Comparison of ENCODE assay signal across 25 cellular contexts in the genomic region with DNA sequence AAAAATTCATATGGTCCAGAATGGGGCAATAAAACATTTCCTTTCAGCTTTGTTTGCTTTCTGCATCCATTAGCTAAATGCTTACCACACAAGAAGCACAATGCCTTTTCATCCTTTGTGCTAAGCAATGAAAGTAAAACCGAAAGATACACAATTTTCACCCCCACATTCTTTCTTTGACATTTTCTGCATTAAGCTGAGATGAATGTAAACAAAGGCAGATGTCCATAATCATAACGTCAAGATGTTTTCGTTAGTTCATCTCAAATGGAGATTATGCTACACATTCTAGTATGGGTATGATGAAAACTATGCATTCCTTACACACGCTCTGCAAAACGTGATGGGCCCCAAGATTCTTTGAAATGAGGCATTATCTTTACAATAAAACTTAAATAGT.
DNase-seq lines count a peak whose midpoint lies in the region; ATAC-seq, FAIRE-seq and TF ChIP-seq lines count a peak whose summit lies in the region.
"Had no signal": no experiment of that assay in that cellular context is flagged by ENCODE, and none has a peak within 500 bp of the region (broad histone marks: within the 10 kb centered on the region; RNA-seq: fewer than 3 reads in every experiment).

No MANE protein-coding gene starts in this region.

- H3K9ac ChIP-seq in HepG2 (ENCODE audit: insufficient read depth, low read depth, low read length), result no peak overlapping the region

- H3K9me3 ChIP-seq in HepG2 (ENCODE audit: low read length), result no peaks in the 10 kb centered on the region
- H3K9me3 ChIP-seq: ascending aorta, tibial nerve had no signal

- POLR2A ChIA-PET in HepG2 (lab: Yijun Ruan, JAX), result no interaction called here

- no peak for FAIRE-seq in HepG2 (lab: Jason Lieb, UNC)
- FAIRE-seq: GM12891, GM19239 had no signal

- DNase-seq in DMS53 treated with DMSO at 0.1 percent for 48 hours (lab: John Stamatoyannopoulos, UW; ENCODE audit: unreplicated experiment), result peak; percentile 16
- DNase-seq in NCI-H1417 (lab: John Stamatoyannopoulos, UW), result peak in 2 of 3 experiments; percentile 27 to 76
- peak; percentile 94 for DNase-seq in SHP77 treated with DMSO at 0.1 percent for 48 hours (lab: John Stamatoyannopoulos, UW)
- DNase-seq in iris pigment epithelial cell (ENCODE audit: low read depth), result peak; percentile 34
- no peak for DNase-seq in HepG2 (ENCODE audit: low spot score)
- no peak for DNase-seq in OCI-M1 (lab: John Stamatoyannopoulos, UW)
- no peak for DNase-seq in cortex of kidney (lab: John Stamatoyannopoulos, UW)
- DNase-seq: activated CD8-positive, alpha-beta memory T cell treated with anti-CD3 and anti-CD28 coated beads, Interleukin-2, amount 50 U/mL, for 4 hours; CD8-positive, alpha-beta memory T cell; cerebellar nuclear complex; naive B cell; NCI-H1436; NCI-H446; right cardiac atrium; RPMI8226; stimulated activated naive CD8-positive, alpha-beta T cell treated with anti-CD3 and anti-CD28 coated beads, Interleukin-15, amount 100 ng/mL, for 72 hours; WERI-Rb-1 had no signal

- no peak overlapping the region for H3K4me2 ChIP-seq in HepG2 (ENCODE audit: low read depth, low read length)

- no peak overlapping the region for H3K4me3 ChIP-seq in HepG2 (replicated peaks in 1 of 3; ENCODE audit: insufficient read depth in 1 of 3, low read depth in 2 of 3, low read length in 3 of 3)
- H3K4me3 ChIP-seq: ascending aorta, tibial nerve had no signal

- TF ChIP-seq RAD21 in HepG2 (CRISPR knock-in tag; IDR thresholded peaks at IDR 0.05), result no peak

- H2AFZ ChIP-seq in HepG2 (ENCODE audit: low read length), result no peak overlapping the region

- no peaks in the 10 kb centered on the region for H3K27me3 ChIP-seq in HepG2 (ENCODE audit: control insufficient read depth in 1 of 2, insufficient read depth in 2 of 2, low read length in 2 of 2)
- H3K27me3 ChIP-seq: ascending aorta, tibial nerve had no signal

- no peak overlapping the region for H3K27ac ChIP-seq in HepG2 (ENCODE audit: extremely low read length, insufficient read depth, low read length)
- H3K27ac ChIP-seq: ascending aorta, tibial nerve, WERI-Rb-1 had no signal

- no TSS peak for BruUV-seq in HepG2 (replicated peaks; lab: Mats Ljungman, UMichigan)

- CTCF ChIA-PET in HepG2 (lab: Yijun Ruan, JAX; ENCODE audit: low intra/inter-chr PET ratio, low total read pairs), result no interaction called here

- no peaks in the 10 kb centered on the region for H3K36me3 ChIP-seq in HepG2 (replicated peaks in 1 of 2; ENCODE audit: control insufficient read depth in 1 of 2, insufficient read depth in 2 of 2, low read length in 2 of 2)
- H3K36me3 ChIP-seq: ascending aorta, tibial nerve, WERI-Rb-1 had no signal

- ATAC-seq in HepG2 (no peak), HG03354 (IDR thresholded peaks at IDR 0.05; ENCODE audit: poor library complexity, severe bottlenecking, unreplicated experiment) (no peak)
- ATAC-seq: activated naive CD4-positive, alpha-beta T cell treated with anti-CD3 and anti-CD28 coated beads, Interleukin-2, amount 50 U/mL, for 72 hours; activated T-helper 17 cell treated with anti-CD3 and anti-CD28 coated beads, Interleukin-2, amount 50 U/mL, for 72 hours; right cardiac atrium; SK-N-SH treated with all-trans-retinoic acid at 6 μM for 48 hours; stimulated activated naive CD8-positive, alpha-beta T cell treated with anti-CD3 and anti-CD28 coated beads, Interleukin-15, amount 100 ng/mL, for 72 hours had no signal

- TF ChIP-seq POLR2A in HepG2 (IDR thresholded peaks at IDR 0.05; ENCODE audit: insufficient read depth in 1 of 2, low read depth in 2 of 2, low read length in 2 of 2), result no peak

- no peaks in the 10 kb centered on the region for H3K79me2 ChIP-seq in HepG2 (ENCODE audit: insufficient read depth, low read length)

- intact Hi-C loops in HepG2 (cut with micrococcal nuclease; ENCODE audit: unreplicated experiment), result no loop called here

- H4K20me1 ChIP-seq in HepG2 (ENCODE audit: insufficient read depth, low read length), result no peaks in the 10 kb centered on the region

- TF ChIP-seq EP300 in HepG2 (IDR thresholded peaks at IDR 0.05; ENCODE audit: low read depth in 2 of 2, low read length in 2 of 2) (no peak), HepG2 (CRISPR knock-in tag; IDR thresholded peaks at IDR 0.05; ENCODE audit: borderline replicate concordance) (no peak)

- H3K4me1 ChIP-seq in HepG2 (ENCODE audit: insufficient read depth, low read length), result no peaks in the 10 kb centered on the region
- H3K4me1 ChIP-seq: ascending aorta, tibial nerve had no signal

- no peak for TF ChIP-seq CTCF in HepG2 (CRISPR knock-in tag; IDR thresholded peaks at IDR 0.05)

- in situ Hi-C loops in HepG2 (cut with HindIII; ENCODE audit: extremely low pct_ligation_motif_present, low pct_unique_long_range_greater_than_20kb), result no loop called here

- 3% methylated on average over 5 of the region's 5 CpGs for WGBS in HepG2 (ENCODE audit: low lambda C conversion rate)

TF ChIP-seq in HepG2, 621 proteins besides CTCF, POLR2A, EP300 and RAD21:
- no peak for TF ChIP-seq ZZZ3 (CRISPR knock-in tag; IDR thresholded peaks at IDR 0.05; ENCODE audit: borderline replicate concordance)
- no peak for TF ChIP-seq EZH2 (conservative IDR thresholded peaks at IDR 0.05; ENCODE audit: low read depth, low read length)
- TF ChIP-seq AHR (CRISPR knock-in tag; IDR thresholded peaks at IDR 0.05), result no peak
- TF ChIP-seq ZNF615 (CRISPR knock-in tag; IDR thresholded peaks at IDR 0.05; ENCODE audit: borderline replicate concordance), result no peak
- no peak for TF ChIP-seq ARNT2 (CRISPR knock-in tag; IDR thresholded peaks at IDR 0.05; ENCODE audit: low read depth)
- no peak for TF ChIP-seq XBP1 (CRISPR knock-in tag; IDR thresholded peaks at IDR 0.05)
- TF ChIP-seq ZNF24 (IDR thresholded peaks at IDR 0.05), result no peak
- TF ChIP-seq ZFX (CRISPR knock-in tag; IDR thresholded peaks at IDR 0.05; ENCODE audit: low read depth), result no peak
- no peak for TF ChIP-seq CERS6 (CRISPR knock-in tag; IDR thresholded peaks at IDR 0.05)
- no peak for TF ChIP-seq GATAD1 (CRISPR knock-in tag; IDR thresholded peaks at IDR 0.05)
- TF ChIP-seq, protein P1, sequence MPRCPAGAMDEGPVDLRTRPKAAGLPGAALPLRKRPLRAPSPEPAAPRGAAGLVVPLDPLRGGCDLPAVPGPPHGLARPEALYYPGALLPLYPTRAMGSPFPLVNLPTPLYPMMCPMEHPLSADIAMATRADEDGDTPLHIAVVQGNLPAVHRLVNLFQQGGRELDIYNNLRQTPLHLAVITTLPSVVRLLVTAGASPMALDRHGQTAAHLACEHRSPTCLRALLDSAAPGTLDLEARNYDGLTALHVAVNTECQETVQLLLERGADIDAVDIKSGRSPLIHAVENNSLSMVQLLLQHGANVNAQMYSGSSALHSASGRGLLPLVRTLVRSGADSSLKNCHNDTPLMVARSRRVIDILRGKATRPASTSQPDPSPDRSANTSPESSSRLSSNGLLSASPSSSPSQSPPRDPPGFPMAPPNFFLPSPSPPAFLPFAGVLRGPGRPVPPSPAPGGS (CRISPR knock-in tag; IDR thresholded peaks at IDR 0.05), result no peak
- no peak for TF ChIP-seq ZBTB1 (CRISPR knock-in tag; IDR thresholded peaks at IDR 0.05; ENCODE audit: borderline replicate concordance)
- no peak for TF ChIP-seq TGIF2 (CRISPR knock-in tag; IDR thresholded peaks at IDR 0.05)
- no peak for TF ChIP-seq NFE2L2 (IDR thresholded peaks at IDR 0.05; ENCODE audit: low read length)
- no peak for TF ChIP-seq ZNF720 (CRISPR knock-in tag; IDR thresholded peaks at IDR 0.05)

Comparison
In these comparisons a context has a peak if more than half of its experiments do, and no peak if none do; other contexts are left out.
1. DNase-seq: peak in DMS53 treated with DMSO at 0.1 percent for 48 hours (single experiment), NCI-H1417 (2 of 3), SHP77 treated with DMSO at 0.1 percent for 48 hours (single experiment) and iris pigment epithelial cell (single experiment); none in HepG2 (single experiment), OCI-M1 (single experiment) and cortex of kidney (single experiment).